In the genomic region with DNA sequence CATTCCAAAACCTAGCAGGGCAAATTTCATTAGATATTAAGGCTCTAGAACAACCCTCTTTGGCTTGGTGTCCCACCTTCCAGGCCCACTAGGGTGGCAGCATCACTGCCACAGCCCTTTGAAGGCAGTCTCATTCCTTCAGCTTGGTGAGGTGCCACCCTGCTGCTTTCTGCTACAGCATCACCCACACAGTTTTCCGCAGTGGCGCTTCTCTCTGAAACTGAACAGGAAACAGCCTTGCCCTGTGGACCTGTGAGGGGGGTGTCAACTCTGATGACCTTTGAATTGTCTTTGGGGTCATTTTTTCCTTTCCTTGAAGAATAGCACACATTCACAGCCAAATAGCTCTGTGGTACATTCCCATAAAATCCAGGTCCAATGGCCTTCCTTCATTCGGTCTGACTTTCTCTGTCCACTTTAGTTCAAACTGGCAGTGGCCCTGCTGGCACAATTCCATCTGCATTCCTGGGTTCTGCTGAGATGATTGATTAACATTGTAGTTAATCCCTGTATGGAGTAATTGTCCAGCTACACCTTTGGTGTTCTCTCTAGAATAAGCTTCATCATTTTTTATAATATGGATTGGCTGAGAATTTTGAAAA, we compare ENCODE assay signal across 20 cellular contexts.
DNase-seq lines count a peak whose midpoint lies in the region; ATAC-seq and TF ChIP-seq lines count a peak whose summit lies in the region.
"Had no signal": no experiment of that assay in that cellular context is flagged by ENCODE, and none has a peak within 500 bp of the region (broad histone marks: within the 10 kb centered on the region; RNA-seq: fewer than 3 reads in every experiment).

No MANE protein-coding gene starts in this region.

- POLR2A ChIA-PET in MCF 10A (lab: Yijun Ruan, JAX), result interaction anchor here (0.6 to 0.9 kb wide), 3 partner anchors 9 to 90 kb away, joined by 3 to 4 read pairs (median 3); no protein-coding TSS in a partner anchor

- H3K4me2 ChIP-seq in mammary epithelial cell (ENCODE audit: insufficient read depth, low read depth, low read length), result no peak overlapping the region
- H3K4me2 ChIP-seq: PC-9 had no signal

- no peaks in the 10 kb centered on the region for H3K27me3 Mint-ChIP-seq in MCF 10A (ENCODE audit: insufficient read depth, unreplicated experiment)
- H3K27me3 Mint-ChIP-seq in nephron progenitor cell (ENCODE audit: low read depth, poor library complexity), result peaks cover 2% of the 10 kb centered on the region

- TF ChIP-seq POLR2A in body of pancreas (IDR thresholded peaks at IDR 0.05) (no peak), thyroid gland (IDR thresholded peaks at IDR 0.05) (no peak)

- peak; percentile 84 for ATAC-seq in body of pancreas
- ATAC-seq in left colon, result no peak

- H3K36me3 ChIP-seq in mammary epithelial cell (ENCODE audit: insufficient read depth, low read length), result no peaks in the 10 kb centered on the region
- H3K36me3 ChIP-seq in body of pancreas (replicated peaks in 1 of 2; ENCODE audit: insufficient read depth in 1 of 2, low read depth in 2 of 2), result no peaks in the 10 kb centered on the region
- no peaks in the 10 kb centered on the region for H3K36me3 ChIP-seq in thyroid gland
- H3K36me3 ChIP-seq: SJCRH30 had no signal

- H4K20me1 ChIP-seq in mammary epithelial cell (ENCODE audit: insufficient read depth, low read length), result no peaks in the 10 kb centered on the region

- H3K4me3 Mint-ChIP-seq in MCF 10A (ENCODE audit: unreplicated experiment), result no peak overlapping the region
- no peak overlapping the region for H3K4me3 Mint-ChIP-seq in nephron progenitor cell
- H3K4me3 Mint-ChIP-seq: CD14-positive monocyte, H9 had no signal

- H3K27me3 ChIP-seq in mammary epithelial cell (ENCODE audit: insufficient read depth, low read length) (no peaks in the 10 kb centered on the region), body of pancreas (no peaks in the 10 kb centered on the region), thyroid gland (no peaks in the 10 kb centered on the region)
- H3K27me3 ChIP-seq: SJCRH30 had no signal

- no peak for TF ChIP-seq CTCF in MCF 10A (IDR thresholded peaks at IDR 0.05; ENCODE audit: unreplicated experiment)
- no peak for TF ChIP-seq CTCF in mammary epithelial cell (conservative IDR thresholded peaks at IDR 0.05 in 1 of 2, IDR thresholded peaks at IDR 0.05 in 1 of 2; ENCODE audit: extremely low read depth in 1 of 2, insufficient read depth in 1 of 2, low read depth in 1 of 2, low read length in 2 of 2)
- TF ChIP-seq CTCF in body of pancreas (IDR thresholded peaks at IDR 0.05), result no peak
- TF ChIP-seq CTCF in nephron progenitor cell (IDR thresholded peaks at IDR 0.05), result no peak
- TF ChIP-seq CTCF in thyroid gland (IDR thresholded peaks at IDR 0.05), result no peak

- peak overlapping the region; percentile 59 for H3K27ac Mint-ChIP-seq in MCF 10A (ENCODE audit: low read depth, unreplicated experiment)
- H3K27ac Mint-ChIP-seq in nephron progenitor cell, result peak overlapping the region; percentile 27
- H3K27ac Mint-ChIP-seq: CD14-positive monocyte, H9 had no signal

- no peak overlapping the region for H2AFZ ChIP-seq in mammary epithelial cell (ENCODE audit: low read depth, low read length)
- H2AFZ ChIP-seq: PC-9 had no signal

- H3K79me2 ChIP-seq in mammary epithelial cell (ENCODE audit: insufficient read depth, low read length), result no peaks in the 10 kb centered on the region

- 3% methylated on average over 3 of the region's 3 CpGs for WGBS in mammary epithelial cell (ENCODE audit: low coverage, missing lambda C conversion rate)
- 34 to 49% methylated on average over 3 of the region's 3 CpGs for WGBS in body of pancreas, 2 donors
- 57 to 65% methylated on average over 3 of the region's 3 CpGs for WGBS in thyroid gland, 2 donors

- CTCF ChIA-PET in MCF 10A (lab: Yijun Ruan, JAX) (interaction anchor here (0.8 kb wide), 1 partner anchor 368 kb away, joined by 5 read pairs; no protein-coding TSS in a partner anchor), mammary epithelial cell (lab: Charles Lee; ENCODE audit: low non-redundant PET) (no interaction called here)

- H3K4me1 ChIP-seq in mammary epithelial cell (ENCODE audit: insufficient read depth, low read length) (no peaks in the 10 kb centered on the region), body of pancreas (peaks cover 7% of the 10 kb centered on the region), thyroid gland (no peaks in the 10 kb centered on the region)
- H3K4me1 ChIP-seq: SJCRH30 had no signal

- intact Hi-C loops in MCF 10A (cut with micrococcal nuclease), result no loop called here
- intact Hi-C loops in mammary epithelial cell (cut with micrococcal nuclease), result no loop called here
- intact Hi-C loops in body of pancreas (cut with DNase I), result no loop called here
- intact Hi-C loops in thyroid gland (cut with DNase I), result no loop called here
- intact Hi-C loops in left colon (cut with DNase I, micrococcal nuclease), result no loop called here

- H3K9ac ChIP-seq in mammary epithelial cell (ENCODE audit: insufficient read depth, low read length), result no peak overlapping the region

- dilution Hi-C loops in mammary epithelial cell (cut with HindIII; ENCODE audit: low sequenced_read_pairs), result no loop called here

- H3K4me1 Mint-ChIP-seq in MCF 10A (ENCODE audit: insufficient read depth, unreplicated experiment) (peaks cover 6% of the 10 kb centered on the region), nephron progenitor cell (peaks cover 36% of the 10 kb centered on the region)
- H3K4me1 Mint-ChIP-seq: CD14-positive monocyte had no signal

- no peak overlapping the region for H3K27ac ChIP-seq in mammary epithelial cell (ENCODE audit: insufficient read depth, low read depth, low read length)
- peak overlapping the region in 3 of 4 donors; percentile 54 to 58 (median 56) for H3K27ac ChIP-seq in body of pancreas
- no peak overlapping the region for H3K27ac ChIP-seq in thyroid gland
- H3K27ac ChIP-seq: 22Rv1, RWPE1, SJCRH30 had no signal

- in situ Hi-C loops in mammary epithelial cell (cut with MboI; ENCODE audit: low sequenced_read_pairs in 2 of 2), result no loop called here
- in situ Hi-C loops in KBM-7 (cut with MboI; ENCODE audit: low pct_unique_long_range_greater_than_20kb, low sequenced_read_pairs), result no loop called here

- H3K9me3 ChIP-seq in mammary epithelial cell (replicated peaks; ENCODE audit: insufficient read depth, low read length) (no peaks in the 10 kb centered on the region), body of pancreas (no peaks in the 10 kb centered on the region), thyroid gland (no peaks in the 10 kb centered on the region)
- H3K9me3 ChIP-seq: SJCRH30 had no signal

- H3K36me3 Mint-ChIP-seq in MCF 10A (ENCODE audit: insufficient read depth, unreplicated experiment) (no peaks in the 10 kb centered on the region), nephron progenitor cell (ENCODE audit: low read depth) (no peaks in the 10 kb centered on the region)
- H3K36me3 Mint-ChIP-seq: CD14-positive monocyte had no signal

- H3K9me3 Mint-ChIP-seq in MCF 10A (ENCODE audit: unreplicated experiment) (no peaks in the 10 kb centered on the region), nephron progenitor cell (no peaks in the 10 kb centered on the region)
- H3K9me3 Mint-ChIP-seq: H9 had no signal

- no TSS peak for BruUV-seq in MCF 10A (replicated peaks; lab: Mats Ljungman, UMichigan)
- BruUV-seq in mammary epithelial cell (replicated peaks; lab: Mats Ljungman, UMichigan), result no TSS peak

- H3K4me3 ChIP-seq in mammary epithelial cell (replicated peaks in 1 of 3; ENCODE audit: insufficient read depth in 1 of 3, low read depth in 2 of 3, low read length in 3 of 3) (no peak overlapping the region), body of pancreas (no peak overlapping the region), thyroid gland (replicated peaks in 1 of 3) (no peak overlapping the region)
- H3K4me3 ChIP-seq: PC-9, SJCRH30 had no signal

- DNase-seq in MCF 10A (ENCODE audit: unreplicated experiment) (no peak), mammary epithelial cell (no peak), body of pancreas (peak; percentile 65 to 75 (median 72)), nephron progenitor cell (no peak), thyroid gland (peak; percentile 35 to 61), MV-4-11 (lab: John Stamatoyannopoulos, UW) (no peak), KBM-7 (no peak), left colon (no peak)
- DNase-seq: DMS 273 treated with DMSO at 0.1 percent for 48 hours, DND-41, H9, IMR-90, NCI-H187, NCI-H2227 treated with DMSO at 0.1 percent for 48 hours, NCI-H82, SJCRH30 had no signal

Comparison
In these comparisons a context has a peak if more than half of its experiments do, and no peak if none do; other contexts are left out.
1. DNase-seq: peak in body of pancreas (4 of 4) and thyroid gland (2 of 2); none in MCF 10A (single experiment), mammary epithelial cell (single experiment), nephron progenitor cell (single experiment), MV-4-11 (single experiment), KBM-7 (single experiment) and left colon (0 of 2).
2. H3K27ac ChIP-seq: peak in body of pancreas (3 of 4); none in mammary epithelial cell (single experiment) and thyroid gland (0 of 3).